ENCODE assay signal across 19 cellular contexts in genomic region chr12:68221497-68221896, GRCh38. TPM values are rescaled to one million over a fixed set of nuclear protein-coding genes. Genes with fewer than 3 reads are reported as not detected.
"Had no signal": no experiment of that assay in that cellular context is flagged by ENCODE, and none has a peak within 500 bp of the region (broad histone marks: within the 10 kb centered on the region; RNA-seq: fewer than 3 reads in every experiment).

No MANE protein-coding gene starts in this region.

- H3K9me3 Mint-ChIP-seq: IgD-negative memory B cell had no signal

- H3K4me3 ChIP-seq: SJSA1 had no signal

- H3K4me3 Mint-ChIP-seq: IgD-negative memory B cell had no signal

- H3K36me3 ChIP-seq: SJSA1 had no signal

- H3K27ac ChIP-seq: SJSA1, SK-N-MC had no signal

- H3K36me3 Mint-ChIP-seq: IgD-negative memory B cell had no signal

- H3K27ac Mint-ChIP-seq: IgD-negative memory B cell had no signal

- DNase-seq: KBM-7, MV-4-11, NCI-H1048, NCI-H1436 treated with DMSO at 0.1 percent for 48 hours, NCI-H187 treated with DMSO at 0.1 percent for 48 hours, NCI-H2029 treated with DMSO at 0.1 percent for 48 hours, NCI-H510A treated with DMSO at 0.1 percent for 48 hours, NCI-H526, NCI-H82, Right ventricle myocardium superior, RPMI8226, SIG-M5 had no signal

- FAIRE-seq: RCC 7860 had no signal

- H3K9me3 ChIP-seq: SJSA1 had no signal

- H3K4me1 ChIP-seq: SJSA1 had no signal

RNA-seq across cellular contexts. Expression of gene IL26, which starts 4.1 kb away (rescaled TPM):
- total RNA-seq: HT1080, LHCN-M2, MCF 10A, Right ventricle myocardium superior, SJSA1 had no signal
- polyA plus RNA-seq: IgD-negative memory B cell had no signal

RNA-seq across cellular contexts. Expression of gene IL22, which starts 31.9 kb away (rescaled TPM):
- total RNA-seq: HT1080, LHCN-M2, MCF 10A, Right ventricle myocardium superior, SJSA1 had no signal
- polyA plus RNA-seq: IgD-negative memory B cell had no signal
